In genomic region chr17:7857724-7858486, GRCh38 we compare ENCODE assay signal across 8 cellular contexts. TPM values are rescaled to one million over a fixed set of nuclear protein-coding genes. Genes with fewer than 3 reads are reported as not detected.
A peak's percentile ranks its signal among the peaks of the same experiment; 100 is the strongest.
DNase-seq lines count a peak whose midpoint lies in the region; ATAC-seq and TF ChIP-seq lines count a peak whose summit lies in the region.

Gene CYB5D1, plus strand, starts transcription at chr17:7858003. Its CDS starts 132 bp downstream, at chr17:7858135.

- intact Hi-C loops in CD14-positive monocyte (cut with micrococcal nuclease) (loop anchor here (2.0 kb wide), 3 partner anchors 15 to 35 kb away; partner anchors contain the start of gene KDM6B (in 1 of the 2)), mucosa of descending colon (cut with DNase I, micrococcal nuclease) (no loop called here)

- no peaks in the 10 kb centered on the region for H3K9me3 Mint-ChIP-seq in CD14-positive monocyte
- no peaks in the 10 kb centered on the region for H3K9me3 Mint-ChIP-seq in activated CD8-positive, alpha-beta memory T cell treated with anti-CD3 and anti-CD28 coated beads, Interleukin-2, amount 10 ng/mL, durations not matched to agents 7 days and 5 days (ENCODE audit: low read depth)

- H3K4me3 Mint-ChIP-seq in CD14-positive monocyte: no peak within 1 kb of the TSS
- no peak within 1 kb of the TSS for H3K4me3 Mint-ChIP-seq in activated CD8-positive, alpha-beta memory T cell treated with anti-CD3 and anti-CD28 coated beads, Interleukin-2, amount 10 ng/mL, durations not matched to agents 7 days and 5 days

- H3K27ac Mint-ChIP-seq in CD14-positive monocyte: no peak within 1 kb of the TSS
- no peak within 1 kb of the TSS for H3K27ac Mint-ChIP-seq in activated CD8-positive, alpha-beta memory T cell treated with anti-CD3 and anti-CD28 coated beads, Interleukin-2, amount 10 ng/mL, durations not matched to agents 7 days and 5 days

- H3K36me3 Mint-ChIP-seq in CD14-positive monocyte: peaks cover 25 to 42% of the 10 kb centered on the region in 2 donors
- H3K36me3 Mint-ChIP-seq in activated CD8-positive, alpha-beta memory T cell treated with anti-CD3 and anti-CD28 coated beads, Interleukin-2, amount 10 ng/mL, durations not matched to agents 7 days and 5 days: peaks cover 2% of the 10 kb centered on the region

- H3K36me3 ChIP-seq in mucosa of descending colon (ENCODE audit: low read depth): peaks cover 12% of the 10 kb centered on the region

- DNase-seq in CD14-positive monocyte (ENCODE audit: low spot score): peak; percentile 89
- peak; percentile 86 for DNase-seq in NOMO-1 treated with dmso at 0.1 percent for 144 hours (lab: John Stamatoyannopoulos, UW; ENCODE audit: unreplicated experiment)
- peak; percentile 95 for DNase-seq in activated CD8-positive, alpha-beta memory T cell treated with anti-CD3 and anti-CD28 coated beads, Interleukin-2, amount 10 ng/mL, durations not matched to agents 7 days and 5 days
- peak; percentile 79 for DNase-seq in epidermal melanocyte (ENCODE audit: insufficient read length, low spot score)
- DNase-seq in mucosa of descending colon: peak; percentile 88 to 96 (median 90)
- DNase-seq in stimulated activated CD8-positive, alpha-beta memory T cell treated with anti-CD3 and anti-CD28 coated beads, Interleukin-4, amount 100 ng/mL, for 1 hour (ENCODE audit: low read depth in 2 of 2, low spot score in 1 of 2): peak; percentile 80 to 81

- no peaks in the 10 kb centered on the region for H3K9me3 ChIP-seq in mucosa of descending colon

- TF ChIP-seq CTCF in CD14-positive monocyte (IDR thresholded peaks at IDR 0.05): no peak
- no peak for TF ChIP-seq CTCF in mucosa of descending colon (IDR thresholded peaks at IDR 0.05)

- H3K27me3 Mint-ChIP-seq in CD14-positive monocyte (ENCODE audit: low read depth in 3 of 3): peaks cover 0 to 4% (median 2%) of the 10 kb centered on the region in 3 donors
- no peaks in the 10 kb centered on the region for H3K27me3 Mint-ChIP-seq in activated CD8-positive, alpha-beta memory T cell treated with anti-CD3 and anti-CD28 coated beads, Interleukin-2, amount 10 ng/mL, durations not matched to agents 7 days and 5 days

- CTCF ChIA-PET in activated CD8-positive, alpha-beta memory T cell treated with anti-CD3 and anti-CD28 coated beads, Interleukin-2, amount 10 ng/mL, durations not matched to agents 7 days and 5 days (lab: Charles Lee): interaction anchor here (0.6 to 2.2 kb wide), 28 partner anchors 8 to 261 kb away, joined by 3 to 41 read pairs (median 5); partner anchors contain the start of genes ALOXE3, CNTROB, RNF227 and TRAPPC1

- peak within 1 kb of the TSS; percentile 42 for H3K4me3 ChIP-seq in mucosa of descending colon

- peaks cover 36% of the 10 kb centered on the region for H3K4me1 ChIP-seq in mucosa of descending colon (ENCODE audit: low read depth)

- peaks cover 2% of the 10 kb centered on the region for H3K4me1 Mint-ChIP-seq in CD14-positive monocyte
- peaks cover 11% of the 10 kb centered on the region for H3K4me1 Mint-ChIP-seq in activated CD8-positive, alpha-beta memory T cell treated with anti-CD3 and anti-CD28 coated beads, Interleukin-2, amount 10 ng/mL, durations not matched to agents 7 days and 5 days

- peak; percentile 41 for ATAC-seq in GM19455 (IDR thresholded peaks at IDR 0.05; ENCODE audit: unreplicated experiment)
- peak; percentile 23 for ATAC-seq in HG03565 (IDR thresholded peaks at IDR 0.05; ENCODE audit: unreplicated experiment)
- peak; percentile 59 for ATAC-seq in activated CD8-positive, alpha-beta memory T cell treated with anti-CD3 and anti-CD28 coated beads, Interleukin-2, amount 10 ng/mL, durations not matched to agents 7 days and 5 days
- ATAC-seq in mucosa of descending colon: peak; percentile 73

RNA-seq across cellular contexts. Expression of gene CYB5D1, which starts in this region (rescaled TPM):
- under 1 TPM; 0.50 to 0.98 TPM for polyA plus RNA-seq in CD14-positive monocyte
- 1 to 10 TPM; 6.4 to 8.2 TPM for total RNA-seq in activated CD8-positive, alpha-beta memory T cell treated with anti-CD3 and anti-CD28 coated beads, Interleukin-2, amount 10 ng/mL, durations not matched to agents 7 days and 5 days
- total RNA-seq in mucosa of descending colon: 10 to 100 TPM; 11.5 to 17.0 (median 12.2) TPM

Comparison
In these comparisons a context has a peak if more than half of its experiments do, and no peak if none do; other contexts are left out.
1. Peak in every context shown above with its lines: DNase-seq, ATAC-seq and H3K4me3 ChIP-seq.
2. Peak in DNase-seq in CD14-positive monocyte; RNA of the gene not detected or under 1 TPM.
3. ATAC-seq: peak in every context shown above with its lines; median percentile 73 in mucosa of descending colon; 59 in activated CD8-positive, alpha-beta memory T cell treated with anti-CD3 and anti-CD28 coated beads, Interleukin-2, amount 10 ng/mL, durations not matched to agents 7 days and 5 days; 41 in GM19455; 23 in HG03565.
4. intact Hi-C loops: an anchor here in CD14-positive monocyte (2.0 kb wide); none called in mucosa of descending colon.